8 cellular contexts compared by ENCODE assay signal in the genomic region with DNA sequence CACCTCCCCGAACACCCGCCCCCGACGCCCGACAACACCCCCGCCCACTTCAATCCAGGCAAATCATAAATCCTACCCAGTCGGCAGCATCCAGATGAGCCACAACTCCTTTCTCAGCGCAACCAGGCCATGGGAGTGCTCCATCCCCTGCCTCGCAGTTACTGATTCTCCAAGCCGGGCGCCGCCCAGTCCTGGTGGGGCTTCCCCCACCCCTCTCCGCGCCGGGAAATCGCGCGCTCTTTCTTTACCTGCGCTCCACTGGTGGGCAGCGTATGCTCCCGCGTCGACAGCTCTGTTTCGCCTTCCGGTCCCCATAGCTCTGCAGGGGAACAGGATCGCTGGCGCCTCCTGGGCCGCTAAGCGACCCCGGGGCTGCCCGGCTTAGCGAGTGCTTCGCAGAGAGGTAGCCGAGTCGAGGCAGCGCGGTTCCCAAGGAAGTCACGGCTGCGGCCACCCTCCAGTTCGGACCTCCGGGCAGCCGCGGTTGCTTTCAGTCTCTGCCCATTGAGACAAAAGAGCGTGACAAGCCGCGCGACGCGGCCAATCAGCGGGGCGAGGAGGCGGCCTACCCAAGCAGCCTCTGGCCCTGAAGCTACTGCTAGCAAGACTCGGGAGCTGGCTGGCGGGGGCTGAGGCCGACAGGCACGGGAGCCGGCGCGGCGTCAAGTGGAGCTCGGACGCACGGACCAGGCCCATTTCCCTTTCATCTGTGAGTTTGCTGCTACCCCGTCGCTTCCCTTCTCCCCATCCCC. TPM values are rescaled to one million over a fixed set of nuclear protein-coding genes. Genes with fewer than 3 reads are reported as not detected.
DNase-seq lines count a peak whose midpoint lies in the region; ATAC-seq and FAIRE-seq lines count a peak whose summit lies in the region.

No MANE protein-coding gene starts in this region.

- peaks cover 16% of the 10 kb centered on the region for H3K4me1 ChIP-seq in CD4-positive, CD25-positive, alpha-beta regulatory T cell (ENCODE audit: control insufficient read depth, insufficient read depth, low read length, poor library complexity, severe bottlenecking)
- no peaks in the 10 kb centered on the region for H3K4me1 ChIP-seq in endocrine pancreas (ENCODE audit: control insufficient read depth, insufficient read depth, low read length)

- H3K27me3 ChIP-seq in CD4-positive, CD25-positive, alpha-beta regulatory T cell (ENCODE audit: control insufficient read depth, insufficient read depth, low read length) = no peaks in the 10 kb centered on the region
- H3K27me3 ChIP-seq in endocrine pancreas (ENCODE audit: control insufficient read depth, insufficient read depth, low read length) = no peaks in the 10 kb centered on the region

- H3K9me3 Mint-ChIP-seq in CD4-positive, CD25-positive, alpha-beta regulatory T cell = peaks cover 0 to 1% (median 0%) of the 10 kb centered on the region in 7 donors
- no peaks in the 10 kb centered on the region for H3K9me3 Mint-ChIP-seq in activated CD8-positive, alpha-beta T cell treated with anti-CD3 and anti-CD28 coated beads, Interleukin-2, amount 10 ng/mL, durations not matched to agents 7 days and 5 days (ENCODE audit: insufficient read depth)

- peak overlapping the region; percentile 54 for H3K9ac ChIP-seq in endocrine pancreas (ENCODE audit: control insufficient read depth, insufficient read depth, low read length)

- CTCF ChIA-PET in activated CD8-positive, alpha-beta T cell treated with anti-CD3 and anti-CD28 coated beads, Interleukin-2, amount 10 ng/mL, durations not matched to agents 7 days and 5 days (lab: Charles Lee) = interaction anchor here (1.0 to 2.1 kb wide), 13 partner anchors 11 to 248 kb away, joined by 3 to 9 read pairs (median 5); a partner anchor contains a TSS

- H3K36me3 Mint-ChIP-seq in CD4-positive, CD25-positive, alpha-beta regulatory T cell = no peaks in the 10 kb centered on the region
- peaks cover 16% of the 10 kb centered on the region for H3K36me3 Mint-ChIP-seq in activated CD8-positive, alpha-beta T cell treated with anti-CD3 and anti-CD28 coated beads, Interleukin-2, amount 10 ng/mL, durations not matched to agents 7 days and 5 days (ENCODE audit: low read depth)

- peaks cover 5 to 42% (median 21%) of the 10 kb centered on the region in 4 donors for H3K4me1 Mint-ChIP-seq in CD4-positive, CD25-positive, alpha-beta regulatory T cell
- peaks cover 31% of the 10 kb centered on the region for H3K4me1 Mint-ChIP-seq in activated CD8-positive, alpha-beta T cell treated with anti-CD3 and anti-CD28 coated beads, Interleukin-2, amount 10 ng/mL, durations not matched to agents 7 days and 5 days (ENCODE audit: low read depth)

- POLR2A ChIA-PET in activated CD8-positive, alpha-beta T cell treated with anti-CD3 and anti-CD28 coated beads, Interleukin-2, amount 10 ng/mL, durations not matched to agents 7 days and 5 days (lab: Charles Lee) = interaction anchor here (1.0 to 1.4 kb wide), 3 partner anchors 194 to 238 kb away, joined by 4 to 9 read pairs (median 5); a partner anchor contains a TSS

- DNase-seq in CD4-positive, CD25-positive, alpha-beta regulatory T cell = peak; percentile 43 to 77 (median 59)
- peak; percentile 20 for DNase-seq in GM19239 (ENCODE audit: insufficient read length, low spot score)
- peak; percentile 68 to 72 for DNase-seq in NCI-H524 (lab: John Stamatoyannopoulos, UW)
- DNase-seq in activated CD8-positive, alpha-beta T cell treated with anti-CD3 and anti-CD28 coated beads, Interleukin-2, amount 10 ng/mL, durations not matched to agents 7 days and 5 days = peak; percentile 70
- peak; percentile 26 for DNase-seq in midbrain (lab: John Stamatoyannopoulos, UW)
- peak; percentile 41 to 55 for DNase-seq in stimulated activated CD8-positive, alpha-beta memory T cell treated with anti-CD3 and anti-CD28 coated beads, Interleukin-2, amount 100 ng/mL, for 48 hours (ENCODE audit: low read depth in 2 of 2)

- peak overlapping the region; percentile 80 for H3K4me3 ChIP-seq in CD4-positive, CD25-positive, alpha-beta regulatory T cell (ENCODE audit: low read depth, low read length)
- H3K4me3 ChIP-seq in endocrine pancreas (ENCODE audit: control insufficient read depth, insufficient read depth, low read length) = peak overlapping the region; percentile 42

- no peaks in the 10 kb centered on the region for H3K27me3 Mint-ChIP-seq in CD4-positive, CD25-positive, alpha-beta regulatory T cell
- H3K27me3 Mint-ChIP-seq in activated CD8-positive, alpha-beta T cell treated with anti-CD3 and anti-CD28 coated beads, Interleukin-2, amount 10 ng/mL, durations not matched to agents 7 days and 5 days (ENCODE audit: low read depth) = no peaks in the 10 kb centered on the region

- FAIRE-seq in GM19239 (lab: Jason Lieb, UNC) = no peak

- H3K27ac Mint-ChIP-seq in CD4-positive, CD25-positive, alpha-beta regulatory T cell = peak overlapping the region; percentile 73 to 96 (median 91)
- peak overlapping the region; percentile 96 for H3K27ac Mint-ChIP-seq in activated CD8-positive, alpha-beta T cell treated with anti-CD3 and anti-CD28 coated beads, Interleukin-2, amount 10 ng/mL, durations not matched to agents 7 days and 5 days

- H3K36me3 ChIP-seq in CD4-positive, CD25-positive, alpha-beta regulatory T cell (ENCODE audit: control insufficient read depth, insufficient read depth, low read length) = no peaks in the 10 kb centered on the region
- H3K36me3 ChIP-seq in endocrine pancreas (ENCODE audit: control insufficient read depth, insufficient read depth, low read length) = no peaks in the 10 kb centered on the region

- peak; percentile 80 for ATAC-seq in CD4-positive, CD25-positive, alpha-beta regulatory T cell (ENCODE audit: low read depth in 2 of 2)
- ATAC-seq in HG03354 (IDR thresholded peaks at IDR 0.05; ENCODE audit: poor library complexity, severe bottlenecking, unreplicated experiment) = peak; percentile 70
- peak; percentile 79 for ATAC-seq in activated CD8-positive, alpha-beta T cell treated with anti-CD3 and anti-CD28 coated beads, Interleukin-2, amount 10 ng/mL, durations not matched to agents 7 days and 5 days

- H3K27ac ChIP-seq in CD4-positive, CD25-positive, alpha-beta regulatory T cell (ENCODE audit: insufficient read depth, low read length, poor library complexity, severe bottlenecking) = peak overlapping the region; percentile 80

- peak overlapping the region; percentile 91 to 97 (median 95) for H3K4me3 Mint-ChIP-seq in CD4-positive, CD25-positive, alpha-beta regulatory T cell
- peak overlapping the region; percentile 91 for H3K4me3 Mint-ChIP-seq in activated CD8-positive, alpha-beta T cell treated with anti-CD3 and anti-CD28 coated beads, Interleukin-2, amount 10 ng/mL, durations not matched to agents 7 days and 5 days

- H3K9me3 ChIP-seq in CD4-positive, CD25-positive, alpha-beta regulatory T cell (ENCODE audit: control insufficient read depth in 2 of 2, low read length in 2 of 2) = no peaks in the 10 kb centered on the region
- no peaks in the 10 kb centered on the region for H3K9me3 ChIP-seq in endocrine pancreas (ENCODE audit: control insufficient read depth, low read length)

RNA-seq across cellular contexts. Expression of a gene that starts 43.7 kb away (rescaled TPM):
- total RNA-seq in CD4-positive, CD25-positive, alpha-beta regulatory T cell = 6.3 TPM
- polyA plus RNA-seq in CD4-positive, CD25-positive, alpha-beta regulatory T cell = 10 to 100 TPM; 11.7 to 14.7 (median 13.1) TPM
- 1 to 10 TPM; 9.4 to 9.6 TPM for total RNA-seq in activated CD8-positive, alpha-beta T cell treated with anti-CD3 and anti-CD28 coated beads, Interleukin-2, amount 10 ng/mL, durations not matched to agents 7 days and 5 days

Comparison
In these comparisons a context has a peak if more than half of its experiments do, and no peak if none do; other contexts are left out.
1. Peak in every context shown above with its lines: DNase-seq, ATAC-seq, H3K4me3 ChIP-seq and H3K27ac ChIP-seq.
2. DNase-seq: peak in every context shown above with its lines; median percentile 70 in NCI-H524; 70 in activated CD8-positive, alpha-beta T cell treated with anti-CD3 and anti-CD28 coated beads, Interleukin-2, amount 10 ng/mL, durations not matched to agents 7 days and 5 days; 59 in CD4-positive, CD25-positive, alpha-beta regulatory T cell; 48 in stimulated activated CD8-positive, alpha-beta memory T cell treated with anti-CD3 and anti-CD28 coated beads, Interleukin-2, amount 100 ng/mL, for 48 hours; 26 in midbrain; 20 in GM19239.